ENCODE assay signal across 8 cellular contexts in genomic region chr19:41753159-41753558, GRCh38. TPM values are rescaled to one million over a fixed set of nuclear protein-coding genes. Genes with fewer than 3 reads are reported as not detected.
A peak's percentile ranks its signal among the peaks of the same experiment; 100 is the strongest.
DNase-seq lines count a peak whose midpoint lies in the region; ATAC-seq and TF ChIP-seq lines count a peak whose summit lies in the region.

No MANE protein-coding gene starts in this region.

- H3K9me3 ChIP-seq in PC-3 (ENCODE audit: low read length) (no peaks in the 10 kb centered on the region), spleen (no peaks in the 10 kb centered on the region)

- H3K27me3 Mint-ChIP-seq in activated T-helper 1 cell treated with anti-CD3 and anti-CD28 coated beads, Interleukin-12 subunit alpha, Interleukin-12 subunit beta, Interleukin-2, Interleukin-4 antibody, amounts not matched to agents 30 ng/mL and 10 ng/mL and 1 ng/mL, durations not matched to agents 14 hours and 24 hours and 36 hours (ENCODE audit: insufficient read depth): peaks cover 43% of the 10 kb centered on the region

- no peaks in the 10 kb centered on the region for H3K79me2 ChIP-seq in PC-3 (ENCODE audit: low read length)

- H2AFZ ChIP-seq in PC-3 (ENCODE audit: low read length): no peak overlapping the region; the same call in 1 of the 2 replicates

- H3K27ac Mint-ChIP-seq in activated T-helper 1 cell treated with anti-CD3 and anti-CD28 coated beads, Interleukin-12 subunit alpha, Interleukin-12 subunit beta, Interleukin-2, Interleukin-4 antibody, amounts not matched to agents 30 ng/mL and 10 ng/mL and 1 ng/mL, durations not matched to agents 14 hours and 24 hours and 36 hours: no peak overlapping the region

- H3K27me3 ChIP-seq in PC-3 (ENCODE audit: low read length): no peaks in the 10 kb centered on the region
- peaks cover 0 to 45% (median 0%) of the 10 kb centered on the region in 7 donors for H3K27me3 ChIP-seq in spleen (replicated peaks in 1 of 7)

- peak overlapping the region; percentile 27 for H3K9ac ChIP-seq in PC-3 (ENCODE audit: low read length)

- H3K4me1 ChIP-seq in PC-3 (ENCODE audit: insufficient read depth, low read length) (peaks cover 35% of the 10 kb centered on the region), spleen (peaks cover 0 to 41% (median 0%) of the 10 kb centered on the region in 6 donors)

- no peaks in the 10 kb centered on the region for H4K20me1 ChIP-seq in PC-3 (ENCODE audit: low read length)

- H3K4me1 Mint-ChIP-seq in activated T-helper 1 cell treated with anti-CD3 and anti-CD28 coated beads, Interleukin-12 subunit alpha, Interleukin-12 subunit beta, Interleukin-2, Interleukin-4 antibody, amounts not matched to agents 30 ng/mL and 10 ng/mL and 1 ng/mL, durations not matched to agents 14 hours and 24 hours and 36 hours (ENCODE audit: low read depth): peaks cover 5% of the 10 kb centered on the region

- no peaks in the 10 kb centered on the region for H3K9me2 ChIP-seq in PC-3 (replicated peaks; ENCODE audit: low read length)

- H3K4me3 ChIP-seq in AG09309 (ENCODE audit: control insufficient read depth, low read depth, low read length) (no peak overlapping the region), PC-3 (ENCODE audit: low read length) (no peak overlapping the region), spleen (no peak overlapping the region)

- no peak overlapping the region for H3K4me2 ChIP-seq in PC-3 (ENCODE audit: low read length)

- no peaks in the 10 kb centered on the region for H3K36me3 Mint-ChIP-seq in activated T-helper 1 cell treated with anti-CD3 and anti-CD28 coated beads, Interleukin-12 subunit alpha, Interleukin-12 subunit beta, Interleukin-2, Interleukin-4 antibody, amounts not matched to agents 30 ng/mL and 10 ng/mL and 1 ng/mL, durations not matched to agents 14 hours and 24 hours and 36 hours (ENCODE audit: low read depth)

- DNase-seq in AG09309 (ENCODE audit: low read depth): no peak
- DNase-seq in GM19240 (ENCODE audit: insufficient read length, low spot score): peak; percentile 32
- peak; percentile 69 for DNase-seq in PC-3
- peak; percentile 59 for DNase-seq in activated T-helper 1 cell treated with anti-CD3 and anti-CD28 coated beads, Interleukin-12 subunit alpha, Interleukin-12 subunit beta, Interleukin-2, Interleukin-4 antibody, amounts not matched to agents 30 ng/mL and 10 ng/mL and 1 ng/mL, durations not matched to agents 14 hours and 24 hours and 36 hours (ENCODE audit: low spot score)
- DNase-seq in head of caudate nucleus: peak in 34 of 42 donors; percentile 9 to 72 (median 36)
- DNase-seq in spleen: peak; percentile 92
- DNase-seq in OCI-M2 (lab: John Stamatoyannopoulos, UW; ENCODE audit: unreplicated experiment): no peak

- 9 to 14% (median 10%) methylated on average over 12 of the region's 12 CpGs for WGBS in spleen, 5 donors

- no peaks in the 10 kb centered on the region for H3K9me3 Mint-ChIP-seq in activated T-helper 1 cell treated with anti-CD3 and anti-CD28 coated beads, Interleukin-12 subunit alpha, Interleukin-12 subunit beta, Interleukin-2, Interleukin-4 antibody, amounts not matched to agents 30 ng/mL and 10 ng/mL and 1 ng/mL, durations not matched to agents 14 hours and 24 hours and 36 hours

- H3K36me3 ChIP-seq in PC-3 (ENCODE audit: low read depth, low read length) (no peaks in the 10 kb centered on the region), spleen (no peaks in the 10 kb centered on the region)

- no peak for TF ChIP-seq POLR2A in spleen (IDR thresholded peaks at IDR 0.05)

- intact Hi-C loops in PC-3 (cut with micrococcal nuclease): loop anchor here (1.0 to 2.0 kb wide), 2 partner anchors 32 to 68 kb away; no protein-coding TSS in a partner anchor
- intact Hi-C loops in activated T-helper 1 cell treated with anti-CD3 and anti-CD28 coated beads, Interleukin-12 subunit alpha, Interleukin-12 subunit beta, Interleukin-2, Interleukin-4 antibody, amounts not matched to agents 30 ng/mL and 10 ng/mL and 1 ng/mL, durations not matched to agents 14 hours and 24 hours and 36 hours (cut with micrococcal nuclease): loop anchor here (1.0 kb wide), 2 partner anchors 32 to 68 kb away; no protein-coding TSS in a partner anchor
- intact Hi-C loops in head of caudate nucleus (cut with DNase I): no loop called here
- intact Hi-C loops in spleen (cut with DNase I; ENCODE audit: low total_unique reads): loop anchor here (5.0 kb wide), 1 partner anchor 34 kb away; no protein-coding TSS in a partner anchor

- no peak overlapping the region for H3K4me3 Mint-ChIP-seq in activated T-helper 1 cell treated with anti-CD3 and anti-CD28 coated beads, Interleukin-12 subunit alpha, Interleukin-12 subunit beta, Interleukin-2, Interleukin-4 antibody, amounts not matched to agents 30 ng/mL and 10 ng/mL and 1 ng/mL, durations not matched to agents 14 hours and 24 hours and 36 hours

- ATAC-seq in PC-3 (peak; percentile 57; the same call in 1 of the 2 replicates), HG02973 (IDR thresholded peaks at IDR 0.05; ENCODE audit: unreplicated experiment) (no peak)

- BruUV-seq in PC-3 (replicated peaks; lab: Mats Ljungman, UMichigan): no TSS peak

- CTCF ChIA-PET in PC-3 (lab: Charles Lee): interaction anchor here (0.6 to 1.7 kb wide), 11 partner anchors 17 to 947 kb away, joined by 3 to 26 read pairs (median 4); no protein-coding TSS in a partner anchor

- POLR2A ChIA-PET in PC-3 (lab: Charles Lee; ENCODE audit: unreplicated experiment): no interaction called here

- TF ChIP-seq CTCF in AG09309 (IDR thresholded peaks at IDR 0.05; ENCODE audit: control insufficient read depth, insufficient read depth, low read depth, low read length, missing control alignments): peak; percentile 71
- peak; percentile 84 for TF ChIP-seq CTCF in PC-3 (conservative IDR thresholded peaks at IDR 0.05; ENCODE audit: low read depth, low read length)
- peak; percentile 48 to 90 (median 73) for TF ChIP-seq CTCF in spleen (IDR thresholded peaks at IDR 0.05 in 8 of 11, conservative IDR thresholded peaks at IDR 0.05 in 3 of 11)

- no peaks in the 10 kb centered on the region for H3F3A ChIP-seq in PC-3 (ENCODE audit: low read length, unreplicated experiment)

- peak overlapping the region; percentile 63 for H3K27ac ChIP-seq in PC-3 (ENCODE audit: low read length)
- H3K27ac ChIP-seq in spleen: peak overlapping the region in 1 of 8 donors; percentile 28

RNA-seq across cellular contexts. Expression of gene CEACAM6, which starts 2.2 kb away (rescaled TPM):
- total RNA-seq in PC-3 (2014; rRNA removed) (7.1 and 9.0 TPM in 2 replicates), spleen (10 to 100 TPM in 1 of 7 donors, 1 to 10 TPM in 5, under 1 TPM in 1; 0.88 to 14.8 (median 2.4) TPM)
- total RNA-seq in activated T-helper 1 cell treated with anti-CD3 and anti-CD28 coated beads, Interleukin-12 subunit alpha, Interleukin-12 subunit beta, Interleukin-2, Interleukin-4 antibody, amounts not matched to agents 30 ng/mL and 10 ng/mL and 1 ng/mL, durations not matched to agents 14 hours and 24 hours and 36 hours: not detected in 2 replicates
- polyA plus RNA-seq in spleen: under 1 TPM; 0.27 to 0.48 (median 0.45) TPM

RNA-seq across cellular contexts. Expression of gene CEACAM3, which starts 43.2 kb away (rescaled TPM):
- total RNA-seq in PC-3 (2014; rRNA removed) (not detected in 2 replicates), spleen (10 to 100 TPM in 5 of 7 donors, 1 to 10 TPM in 2; 3.8 to 31.9 (median 13.5) TPM)
- total RNA-seq in activated T-helper 1 cell treated with anti-CD3 and anti-CD28 coated beads, Interleukin-12 subunit alpha, Interleukin-12 subunit beta, Interleukin-2, Interleukin-4 antibody, amounts not matched to agents 30 ng/mL and 10 ng/mL and 1 ng/mL, durations not matched to agents 14 hours and 24 hours and 36 hours: not detected in 2 replicates
- polyA plus RNA-seq in spleen: 1 to 10 TPM in 2 of 3 donors, under 1 TPM in 1; 0.55 to 4.0 (median 1.6) TPM

RNA-seq across cellular contexts. Expression of gene CEACAM5, which starts 44.7 kb away (rescaled TPM):
- total RNA-seq in PC-3 (2014; rRNA removed) (0.75 and 2.8 TPM in 2 replicates), spleen (under 1 TPM in 1 of 7 donors, not detected in 6; 0.60 TPM)
- total RNA-seq in activated T-helper 1 cell treated with anti-CD3 and anti-CD28 coated beads, Interleukin-12 subunit alpha, Interleukin-12 subunit beta, Interleukin-2, Interleukin-4 antibody, amounts not matched to agents 30 ng/mL and 10 ng/mL and 1 ng/mL, durations not matched to agents 14 hours and 24 hours and 36 hours: not detected in 2 replicates
- under 1 TPM in 1 of 3 donors, not detected in 2; 0.61 TPM for polyA plus RNA-seq in spleen

Comparison
In these comparisons a context has a peak if more than half of its experiments do, and no peak if none do; other contexts are left out.
1. DNase-seq: peak in GM19240 (single experiment), PC-3 (single experiment), activated T-helper 1 cell treated with anti-CD3 and anti-CD28 coated beads, Interleukin-12 subunit alpha, Interleukin-12 subunit beta, Interleukin-2, Interleukin-4 antibody, amounts not matched to agents 30 ng/mL and 10 ng/mL and 1 ng/mL, durations not matched to agents 14 hours and 24 hours and 36 hours (single experiment), head of caudate nucleus (34 of 42) and spleen (single experiment); none in AG09309 (single experiment) and OCI-M2 (single experiment).
2. Peak in every context shown above with its lines, with median percentiles within 50 percentile points of each other: CTCF ChIP-seq.